11 cellular contexts compared by ENCODE assay signal in the genomic region with DNA sequence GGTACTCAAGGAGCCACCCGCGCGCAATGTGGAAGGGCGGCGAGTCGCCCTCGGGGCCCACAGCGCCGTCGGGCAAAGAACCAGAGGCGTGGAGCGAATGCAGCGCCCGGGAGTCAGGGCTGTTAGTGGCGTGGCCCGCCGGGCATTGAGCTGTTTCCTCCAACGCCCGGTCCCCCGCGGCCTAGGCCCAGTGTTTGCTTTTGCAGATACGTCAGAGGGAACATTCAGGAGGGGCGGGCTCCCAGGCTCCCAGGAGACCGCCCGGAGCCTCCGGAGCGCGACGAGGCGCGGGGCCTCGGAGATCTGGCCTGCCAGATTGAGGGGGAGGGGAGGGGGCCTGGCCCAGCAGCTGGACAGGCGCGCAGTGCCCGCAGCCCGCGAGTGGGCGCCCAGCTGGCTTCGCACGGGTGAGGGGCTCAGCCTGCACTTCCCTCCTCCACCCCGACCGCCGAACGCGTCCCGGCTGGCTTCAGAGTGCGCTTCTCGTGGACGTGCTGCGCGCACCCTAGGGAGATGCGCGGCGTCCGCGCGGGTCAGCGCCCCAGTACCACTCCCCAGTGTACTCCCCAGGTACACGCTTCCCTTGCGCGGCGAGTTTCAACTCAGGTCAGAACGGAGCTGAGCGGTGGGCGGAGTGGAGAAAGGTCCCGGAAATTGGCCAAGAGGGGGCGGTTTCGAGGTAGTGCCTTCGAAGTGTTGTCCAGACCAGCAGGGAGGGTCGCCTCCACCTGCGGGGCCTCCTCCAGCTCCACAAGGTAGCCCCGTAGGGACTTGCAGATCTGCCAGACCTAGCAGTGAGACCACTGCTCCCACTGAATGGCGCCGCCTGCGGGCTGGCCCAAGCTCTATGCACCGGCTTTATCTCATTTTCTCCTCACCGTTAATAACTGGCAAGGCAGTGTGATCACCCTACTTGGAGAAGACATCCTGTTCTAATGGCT.
DNase-seq lines count a peak whose midpoint lies in the region; ATAC-seq, FAIRE-seq and TF ChIP-seq lines count a peak whose summit lies in the region.
"Had no signal": no experiment of that assay in that cellular context is flagged by ENCODE, and none has a peak within 500 bp of the region (broad histone marks: within the 10 kb centered on the region; RNA-seq: fewer than 3 reads in every experiment).

No MANE protein-coding gene starts in this region.

- H3K9ac ChIP-seq in astrocyte (ENCODE audit: low read length): no peak overlapping the region

- H3K36me3 ChIP-seq in astrocyte (ENCODE audit: insufficient read depth, low read length) (no peaks in the 10 kb centered on the region), iPS DF 6.9 (ENCODE audit: control insufficient read depth, insufficient read depth, low read length) (no peaks in the 10 kb centered on the region), pancreas (no peaks in the 10 kb centered on the region)

- H3K4me3 Mint-ChIP-seq in astrocyte (ENCODE audit: unreplicated experiment) (no peak overlapping the region), CD14-positive monocyte (peak overlapping the region in 1 of 2 donors; percentile 82)
- H3K4me3 Mint-ChIP-seq: activated CD8-positive, alpha-beta T cell treated with anti-CD3 and anti-CD28 coated beads for 36 hours had no signal

- H3K36me3 Mint-ChIP-seq in astrocyte (ENCODE audit: low read depth, unreplicated experiment) (peaks cover 2% of the 10 kb centered on the region), CD14-positive monocyte (peaks cover 0 to 5% of the 10 kb centered on the region in 2 donors)
- H3K36me3 Mint-ChIP-seq: CD4-positive, alpha-beta memory T cell had no signal

- DNase-seq in DMS53 (lab: John Stamatoyannopoulos, UW): peak; percentile 88
- no peak for DNase-seq in astrocyte (ENCODE audit: low read depth)
- no peak for DNase-seq in iPS DF 6.9 (ENCODE audit: low read depth, low spot score)
- peak in 3 of 6 donors; percentile 20 to 65 (median 40) for DNase-seq in pancreas
- DNase-seq in cerebellar nuclear complex (lab: John Stamatoyannopoulos, UW): no peak
- DNase-seq in amniotic stem cell (lab: John Stamatoyannopoulos, UW): no peak
- DNase-seq in CD14-positive monocyte (ENCODE audit: low spot score): no peak
- DNase-seq: activated CD8-positive, alpha-beta T cell treated with anti-CD3 and anti-CD28 coated beads for 36 hours; CD4-positive, alpha-beta memory T cell; NCI-H1105 treated with DMSO at 0.1 percent for 48 hours had no signal

- FAIRE-seq in astrocyte (lab: Jason Lieb, UNC) (no peak), pancreas (lab: Jason Lieb, UNC) (no peak)

- H3K9me3 ChIP-seq in astrocyte (ENCODE audit: insufficient read depth, low read depth, low read length) (no peaks in the 10 kb centered on the region), iPS DF 6.9 (ENCODE audit: control insufficient read depth, insufficient read depth, low read length) (no peaks in the 10 kb centered on the region), pancreas (no peaks in the 10 kb centered on the region)

- peaks cover 91% of the 10 kb centered on the region for H3K27me3 Mint-ChIP-seq in astrocyte (ENCODE audit: low read depth, unreplicated experiment)
- H3K27me3 Mint-ChIP-seq in CD14-positive monocyte (ENCODE audit: low read depth in 3 of 3): peaks cover 92 to 98% (median 97%) of the 10 kb centered on the region in 3 donors

- intact Hi-C loops in pancreas (cut with DNase I) (loop anchor here in 1 of 3 donors (10.0 kb wide), 1 partner anchor 141 kb away; the partner anchor contains the start of gene FOXD1), CD14-positive monocyte (cut with micrococcal nuclease) (no loop called here)

- H3K27ac ChIP-seq in astrocyte (ENCODE audit: low read depth, low read length) (no peak overlapping the region), iPS DF 6.9 (ENCODE audit: low read length) (no peak overlapping the region), pancreas (no peak overlapping the region)

- ATAC-seq in pancreas (peak; percentile 54 to 78 (median 60)), HG02642 (IDR thresholded peaks at IDR 0.05; ENCODE audit: poor library complexity, unreplicated experiment) (no peak)
- ATAC-seq: activated CD8-positive, alpha-beta T cell treated with anti-CD3 and anti-CD28 coated beads for 36 hours had no signal

- H3K4me3 ChIP-seq in astrocyte (ENCODE audit: insufficient read depth, low read depth, low read length): peak overlapping the region; percentile 43
- peak overlapping the region; percentile 58; the same call in 1 of the 2 replicates for H3K4me3 ChIP-seq in iPS DF 6.9 (ENCODE audit: low read length)
- H3K4me3 ChIP-seq in pancreas: peak overlapping the region in 2 of 4 donors; percentile 15 to 30

- H3K9me3 Mint-ChIP-seq in astrocyte (ENCODE audit: unreplicated experiment): peaks cover 35% of the 10 kb centered on the region
- peaks cover 2 to 32% (median 11%) of the 10 kb centered on the region in 7 donors for H3K9me3 Mint-ChIP-seq in CD14-positive monocyte
- H3K9me3 Mint-ChIP-seq: activated CD8-positive, alpha-beta T cell treated with anti-CD3 and anti-CD28 coated beads for 36 hours had no signal

- H4K20me1 ChIP-seq in astrocyte (ENCODE audit: insufficient read depth, low read length): no peaks in the 10 kb centered on the region

- H3K4me1 ChIP-seq in astrocyte (ENCODE audit: insufficient read depth, low read length): peaks cover 16% of the 10 kb centered on the region
- H3K4me1 ChIP-seq in iPS DF 6.9 (ENCODE audit: control insufficient read depth, insufficient read depth, low read length): peaks cover 5% of the 10 kb centered on the region; the same call in 1 of the 2 replicates
- H3K4me1 ChIP-seq in pancreas: peaks cover 0 to 4% (median 0%) of the 10 kb centered on the region in 3 donors

- H3K27me3 ChIP-seq in astrocyte (ENCODE audit: insufficient read depth, low read length) (peaks cover 46% of the 10 kb centered on the region), iPS DF 6.9 (ENCODE audit: control insufficient read depth, insufficient read depth, low read length) (peaks cover 65% of the 10 kb centered on the region), pancreas (peaks cover 3 to 42% (median 19%) of the 10 kb centered on the region in 4 donors)

- no peak overlapping the region for H3K27ac Mint-ChIP-seq in astrocyte (ENCODE audit: unreplicated experiment)
- H3K27ac Mint-ChIP-seq in CD14-positive monocyte: no peak overlapping the region
- H3K27ac Mint-ChIP-seq: activated CD8-positive, alpha-beta T cell treated with anti-CD3 and anti-CD28 coated beads for 36 hours had no signal

- peak overlapping the region; percentile 80 for H3K4me2 ChIP-seq in astrocyte (ENCODE audit: low read length)

- peak overlapping the region; percentile 86 for H2AFZ ChIP-seq in astrocyte (ENCODE audit: low read depth, low read length)

- peaks cover 2% of the 10 kb centered on the region for H3K4me1 Mint-ChIP-seq in astrocyte (ENCODE audit: low read depth, unreplicated experiment)
- peaks cover 15% of the 10 kb centered on the region for H3K4me1 Mint-ChIP-seq in CD14-positive monocyte

- H3K79me2 ChIP-seq in astrocyte (ENCODE audit: insufficient read depth, low read length): no peaks in the 10 kb centered on the region

- WGBS in iPS DF 6.9 (ENCODE audit: insufficient coverage, insufficient read length): no CpG with 5 or more reads among the region's 77 CpGs
- WGBS in pancreas, 2 donors: 8 to 10% methylated on average over 65 to 77 of the region's 77 CpGs

- TF ChIP-seq CTCF in astrocyte (IDR thresholded peaks at IDR 0.05; ENCODE audit: insufficient read depth, low read depth, low read length): peak; percentile 36
- no peak for TF ChIP-seq CTCF in pancreas (IDR thresholded peaks at IDR 0.05)
- TF ChIP-seq CTCF in CD14-positive monocyte (IDR thresholded peaks at IDR 0.05): no peak
